ENCODE assay signal across 1 cellular context in genomic region chr3:94062513-94063404, GRCh38.
TF ChIP-seq lines count a peak whose summit lies in the region.

TSS of gene DHFR2 (minus strand) at chr3:94062916. CDS start at chr3:94061511, 1,405 bp downstream.
TSS of gene NSUN3 (plus strand) at chr3:94063061. CDS start at chr3:94063127, 66 bp downstream.

TF ChIP-seq in K562, 482 proteins besides CTCF, POLR2A, EP300 and RAD21 (continued from another document and continues in another):
- TF ChIP-seq ATF4 (CRISPR knock-in tag; IDR thresholded peaks at IDR 0.05): no peak
- no peak for TF ChIP-seq MBD1 (CRISPR knock-in tag; IDR thresholded peaks at IDR 0.05)
- TF ChIP-seq C11orf30 (IDR thresholded peaks at IDR 0.05; ENCODE audit: low read depth): peak; percentile 84
- no peak for TF ChIP-seq ZNF507 (tag; conservative IDR thresholded peaks at IDR 0.05)
- TF ChIP-seq NR3C1 (CRISPR knock-in tag; IDR thresholded peaks at IDR 0.05): no peak
- TF ChIP-seq KAT7 (CRISPR knock-in tag; IDR thresholded peaks at IDR 0.05; ENCODE audit: borderline replicate concordance): no peak
- TF ChIP-seq THRAP3 (IDR thresholded peaks at IDR 0.05; ENCODE audit: borderline replicate concordance): no peak
- TF ChIP-seq FOXA3 (CRISPR knock-in tag; conservative IDR thresholded peaks at IDR 0.05 in 1 of 2, IDR thresholded peaks at IDR 0.05 in 1 of 2): no peak
- no peak for TF ChIP-seq RBM17 (IDR thresholded peaks at IDR 0.05; ENCODE audit: borderline replicate concordance, low read depth, low read length)
- peak; percentile 86 for TF ChIP-seq E2F8 (IDR thresholded peaks at IDR 0.05; ENCODE audit: low read depth, partially characterized antibody)
- TF ChIP-seq POLR2H (tag; IDR thresholded peaks at IDR 0.05; ENCODE audit: low read depth): peak; percentile 84
- TF ChIP-seq CUX1 (CRISPR knock-in tag; IDR thresholded peaks at IDR 0.05): no peak
- no peak for TF ChIP-seq PTRF (tag; IDR thresholded peaks at IDR 0.05)
- no peak for TF ChIP-seq GTF2F1 (IDR thresholded peaks at IDR 0.05; ENCODE audit: low read depth, low read length)
- TF ChIP-seq SMAD1 (IDR thresholded peaks at IDR 0.05; ENCODE audit: low read depth, low read length, partially characterized antibody): peak; percentile 27
- no peak for TF ChIP-seq ZNF23 (CRISPR knock-in tag; IDR thresholded peaks at IDR 0.05)
- peak; percentile 35 for TF ChIP-seq MAFF (IDR thresholded peaks at IDR 0.05; ENCODE audit: low read length)
- TF ChIP-seq ZNF253 (CRISPR knock-in tag; conservative IDR thresholded peaks at IDR 0.05): no peak
- TF ChIP-seq PHF8 (IDR thresholded peaks at IDR 0.05; ENCODE audit: borderline replicate concordance, low read length): peak; percentile 75
- TF ChIP-seq ZC3H4 (CRISPR knock-in tag; IDR thresholded peaks at IDR 0.05; ENCODE audit: borderline replicate concordance): no peak
- no peak for TF ChIP-seq HMGN3 (IDR thresholded peaks at IDR 0.05; ENCODE audit: borderline replicate concordance, extremely low read depth, insufficient read length, low read depth, low read length)
- TF ChIP-seq TFAP4 (CRISPR knock-in tag; IDR thresholded peaks at IDR 0.05; ENCODE audit: borderline replicate concordance): peak; percentile 54
- TF ChIP-seq MTA3 (IDR thresholded peaks at IDR 0.05; ENCODE audit: borderline replicate concordance): 0 out of 2 replicates have a peak, but pooled peaks have one; percentile 27
- TF ChIP-seq E2F4 (CRISPR knock-in tag; IDR thresholded peaks at IDR 0.05; ENCODE audit: low read depth): no peak
- no peak for TF ChIP-seq FOXA1 (IDR thresholded peaks at IDR 0.05; ENCODE audit: borderline replicate concordance)
- 0 out of 2 replicates have a peak, but pooled peaks have one; percentile 4 for TF ChIP-seq FOXM1 (IDR thresholded peaks at IDR 0.05; ENCODE audit: low read depth)
- no peak for TF ChIP-seq FOXM1 (CRISPR knock-in tag; IDR thresholded peaks at IDR 0.05; ENCODE audit: low read depth)
- no peak for TF ChIP-seq SMARCA5 (IDR thresholded peaks at IDR 0.05)
- no peak for TF ChIP-seq SETDB1 (IDR thresholded peaks at IDR 0.05; ENCODE audit: low read length)
- peak; percentile 81 for TF ChIP-seq ASH1L (IDR thresholded peaks at IDR 0.05; ENCODE audit: borderline replicate concordance, low read depth, partially characterized antibody)
- TF ChIP-seq NFE2 (IDR thresholded peaks at IDR 0.05; ENCODE audit: low read depth): peak; percentile 31; the same call in 1 of the 2 replicates
- TF ChIP-seq RB1 (IDR thresholded peaks at IDR 0.05; ENCODE audit: low read depth): 0 out of 2 replicates have a peak, but pooled peaks have one; percentile 22
- TF ChIP-seq CREM (IDR thresholded peaks at IDR 0.05; ENCODE audit: low read depth): peak; percentile 49
- no peak for TF ChIP-seq TCF7L2 (IDR thresholded peaks at IDR 0.05; ENCODE audit: low read depth, low read length)
- TF ChIP-seq EGR1 (conservative IDR thresholded peaks at IDR 0.05): peak; percentile 91
- TF ChIP-seq POLR2B (IDR thresholded peaks at IDR 0.05; ENCODE audit: low read depth, partially characterized antibody): peak; percentile 68
- peak; percentile 98 for TF ChIP-seq LCOR (CRISPR knock-in tag; IDR thresholded peaks at IDR 0.05)
- TF ChIP-seq BMI1 (IDR thresholded peaks at IDR 0.05; ENCODE audit: low read length): no peak
- TF ChIP-seq TEAD2 (tag; IDR thresholded peaks at IDR 0.05): no peak
- TF ChIP-seq ZFX (CRISPR knock-in tag; IDR thresholded peaks at IDR 0.05): peak; percentile 73
- no peak for TF ChIP-seq GMEB1 (CRISPR knock-in tag; IDR thresholded peaks at IDR 0.05)
- 0 out of 4 replicates have a peak, but pooled peaks of 1 of the 2 experiments have one; percentile 7 for TF ChIP-seq NONO (IDR thresholded peaks at IDR 0.05; ENCODE audit: low read depth in 2 of 2, low read length in 1 of 2)
- TF ChIP-seq ZKSCAN8 (CRISPR knock-in tag; IDR thresholded peaks at IDR 0.05): no peak
- no peak for TF ChIP-seq FOXP1 (CRISPR knock-in tag; IDR thresholded peaks at IDR 0.05)
- no peak for TF ChIP-seq ZNF165 (CRISPR knock-in tag; IDR thresholded peaks at IDR 0.05; ENCODE audit: borderline replicate concordance)
- no peak for TF ChIP-seq SLC30A9 (CRISPR knock-in tag; IDR thresholded peaks at IDR 0.05)
- peak; percentile 63; the same call in 1 of the 2 replicates for TF ChIP-seq VEZF1 (CRISPR knock-in tag; IDR thresholded peaks at IDR 0.05)
